ENCODE assay signal across 8 cellular contexts in the genomic region with DNA sequence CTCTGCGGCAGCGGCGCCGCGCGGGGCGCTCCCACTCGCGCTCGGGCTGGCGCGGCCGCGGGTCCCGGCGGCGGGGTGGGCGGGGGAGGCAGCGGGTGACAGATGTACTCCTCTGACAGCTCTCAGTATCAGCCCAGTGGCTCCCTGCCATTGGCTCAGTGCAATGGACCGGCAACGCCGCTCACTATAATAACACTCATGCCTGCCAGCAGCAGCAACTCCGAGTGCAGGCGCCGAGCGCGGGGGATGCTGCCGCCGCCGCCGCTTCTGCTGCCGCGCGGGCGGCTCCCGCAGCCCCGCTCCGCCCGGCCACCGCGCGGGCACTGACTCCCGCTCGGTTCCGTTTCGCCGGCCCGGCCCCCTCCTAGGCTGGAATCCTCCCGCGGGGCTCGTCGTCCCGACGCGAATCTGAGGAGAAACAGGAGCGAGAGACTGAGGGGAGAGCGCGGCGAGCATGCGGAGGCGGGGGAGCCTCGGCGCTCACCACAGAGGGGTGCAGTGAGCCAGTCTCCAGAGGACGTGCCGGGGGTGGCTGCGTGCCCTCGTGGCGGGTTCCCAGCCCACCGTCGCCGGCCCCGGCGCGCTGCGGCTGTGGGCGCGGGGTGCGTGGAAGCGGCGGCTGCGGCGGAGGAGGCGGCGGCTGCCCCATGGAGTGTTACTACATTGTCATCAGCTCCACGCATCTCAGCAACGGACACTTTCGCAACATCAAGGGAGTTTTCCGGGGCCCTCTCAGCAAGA. TPM values are rescaled to one million over a fixed set of nuclear protein-coding genes. Genes with fewer than 3 reads are reported as not detected.
A peak's percentile ranks its signal among the peaks of the same experiment; 100 is the strongest.
DNase-seq lines count a peak whose midpoint lies in the region; ATAC-seq lines count a peak whose summit lies in the region.

A gene (plus strand): TSS at position 217 of the 741 bp plus-strand sequence. CDS start 431 bp downstream, at position 648.

- H3K4me3 Mint-ChIP-seq in activated naive CD8-positive, alpha-beta T cell treated with anti-CD3 and anti-CD28 coated beads, Interleukin-2, amount 50 U/mL, for 24 hours, result peak within 1 kb of the TSS; percentile 69

- DNase-seq in DMS53 (lab: John Stamatoyannopoulos, UW), result peak; percentile 89
- peak; percentile 57 for DNase-seq in NCI-H748 treated with DMSO at 0.1 percent for 48 hours (lab: John Stamatoyannopoulos, UW)
- DNase-seq in activated naive CD8-positive, alpha-beta T cell treated with anti-CD3 and anti-CD28 coated beads, Interleukin-2, amount 50 U/mL, for 24 hours, result peak; percentile 18
- DNase-seq in cardiac septum (ENCODE audit: low spot score), result peak; percentile 86
- peak; percentile 69 for DNase-seq in occipital lobe (lab: John Stamatoyannopoulos, UW)
- DNase-seq in middle frontal gyrus (ENCODE audit: extremely low spot score, low spot score), result no peak

- H3K4me1 Mint-ChIP-seq in activated naive CD8-positive, alpha-beta T cell treated with anti-CD3 and anti-CD28 coated beads, Interleukin-2, amount 50 U/mL, for 24 hours, result peaks cover 15% of the 10 kb centered on the region

- H3K9me3 Mint-ChIP-seq in activated naive CD8-positive, alpha-beta T cell treated with anti-CD3 and anti-CD28 coated beads, Interleukin-2, amount 50 U/mL, for 24 hours, result no peaks in the 10 kb centered on the region

- ATAC-seq in GM19328 (IDR thresholded peaks at IDR 0.05; ENCODE audit: unreplicated experiment), result peak; percentile 79
- peak; percentile 77 for ATAC-seq in HG03175 (IDR thresholded peaks at IDR 0.05; ENCODE audit: unreplicated experiment)
- peak; percentile 72 for ATAC-seq in activated naive CD8-positive, alpha-beta T cell treated with anti-CD3 and anti-CD28 coated beads, Interleukin-2, amount 50 U/mL, for 24 hours

- no peak within 1 kb of the TSS for H3K27ac Mint-ChIP-seq in activated naive CD8-positive, alpha-beta T cell treated with anti-CD3 and anti-CD28 coated beads, Interleukin-2, amount 50 U/mL, for 24 hours

- intact Hi-C loops in cardiac septum (cut with DNase I), result no loop called here

- H3K36me3 Mint-ChIP-seq in activated naive CD8-positive, alpha-beta T cell treated with anti-CD3 and anti-CD28 coated beads, Interleukin-2, amount 50 U/mL, for 24 hours (ENCODE audit: low read depth), result no peaks in the 10 kb centered on the region

- peaks cover 48% of the 10 kb centered on the region for H3K27me3 Mint-ChIP-seq in activated naive CD8-positive, alpha-beta T cell treated with anti-CD3 and anti-CD28 coated beads, Interleukin-2, amount 50 U/mL, for 24 hours

RNA-seq across cellular contexts. Expression of the gene that starts here (rescaled TPM):
- total RNA-seq in cardiac septum, result not detected
- 15.6 TPM for total RNA-seq in occipital lobe

Comparison
In these comparisons a context has a peak if more than half of its experiments do, and no peak if none do; other contexts are left out.
1. RNA of the gene that starts here (total RNA-seq): 15.6 TPM in occipital lobe (single experiment); not detected in cardiac septum (single experiment); every median in the first group is over 10 times any median in the second.
2. Peak in DNase-seq in cardiac septum; RNA of the gene not detected or under 1 TPM.
3. Peak in every context shown above with its lines, with median percentiles within 50 percentile points of each other: ATAC-seq.